ENCODE assay signal across 11 cellular contexts in the genomic region with DNA sequence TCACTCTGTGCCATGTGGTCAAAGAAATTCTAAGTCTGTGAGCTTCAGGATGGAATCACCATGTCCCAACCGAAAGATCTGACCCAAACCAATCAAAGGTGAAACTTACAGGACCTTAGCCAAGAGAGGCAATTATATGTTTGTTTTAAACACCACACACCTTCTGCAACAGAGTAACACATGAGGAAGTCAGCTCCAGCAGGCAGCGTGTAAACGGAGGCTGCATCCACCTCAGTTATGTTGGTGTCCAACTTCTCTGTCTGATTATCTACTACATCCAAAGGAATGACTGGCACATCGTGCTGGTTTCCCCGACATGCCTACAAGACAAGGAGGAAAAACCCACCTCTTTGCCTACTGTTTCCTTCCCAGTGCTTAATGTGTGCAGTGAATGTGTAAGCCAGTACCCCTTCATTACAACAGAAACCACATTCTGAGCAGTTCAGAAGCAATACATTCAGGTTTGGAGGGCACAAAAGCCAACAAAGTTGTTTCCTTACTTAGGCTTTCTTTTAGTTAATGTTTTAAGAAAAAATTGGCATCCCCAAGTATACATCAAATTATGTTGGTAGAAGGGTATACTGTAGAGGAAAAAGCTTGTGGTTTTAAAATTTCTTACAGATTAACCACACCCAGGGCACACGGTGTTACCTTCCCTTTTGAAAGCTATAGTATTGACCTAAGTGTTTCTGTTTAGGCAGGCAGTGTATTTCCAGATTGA. TPM values are rescaled to one million over a fixed set of nuclear protein-coding genes. Genes with fewer than 3 reads are reported as not detected.
A peak's percentile ranks its signal among the peaks of the same experiment; 100 is the strongest.
DNase-seq lines count a peak whose midpoint lies in the region; ATAC-seq and TF ChIP-seq lines count a peak whose summit lies in the region.
"Had no signal": no experiment of that assay in that cellular context is flagged by ENCODE, and none has a peak within 500 bp of the region (broad histone marks: within the 10 kb centered on the region; RNA-seq: fewer than 3 reads in every experiment).

No MANE protein-coding gene starts in this region.

- no peaks in the 10 kb centered on the region for H3K9me3 ChIP-seq in KOPT-K1 (ENCODE audit: insufficient read depth, low read length, poor library complexity, severe bottlenecking)
- H3K9me3 ChIP-seq in left lung = no peaks in the 10 kb centered on the region

- intact Hi-C loops in activated naive CD4-positive, alpha-beta T cell treated with anti-CD3 and anti-CD28 coated beads for 36 hours (cut with micrococcal nuclease) = no loop called here
- intact Hi-C loops in left lung (cut with DNase I) = no loop called here

- H3K27ac ChIP-seq in KOPT-K1 (ENCODE audit: low read depth, low read length, poor library complexity, severe bottlenecking) (peak overlapping the region; percentile 22), left lung (no peak overlapping the region)

- no peaks in the 10 kb centered on the region for H3K4me1 ChIP-seq in left lung

- H3K27me3 Mint-ChIP-seq in activated naive CD4-positive, alpha-beta T cell treated with anti-CD3 and anti-CD28 coated beads for 36 hours (ENCODE audit: low read depth) = no peaks in the 10 kb centered on the region
- no peaks in the 10 kb centered on the region for H3K27me3 Mint-ChIP-seq in stimulated activated naive CD8-positive, alpha-beta T cell treated with anti-CD3 and anti-CD28 coated beads, Interleukin-15, Interleukin-2, amounts not matched to agents 100 ng/mL and 50 ng/mL, for 24 hours

- peaks cover 32% of the 10 kb centered on the region for H3K4me1 Mint-ChIP-seq in activated naive CD4-positive, alpha-beta T cell treated with anti-CD3 and anti-CD28 coated beads for 36 hours (ENCODE audit: low read depth)
- H3K4me1 Mint-ChIP-seq in stimulated activated naive CD8-positive, alpha-beta T cell treated with anti-CD3 and anti-CD28 coated beads, Interleukin-15, Interleukin-2, amounts not matched to agents 100 ng/mL and 50 ng/mL, for 24 hours (ENCODE audit: low read depth) = peaks cover 24% of the 10 kb centered on the region

- H3K9me3 Mint-ChIP-seq in activated naive CD4-positive, alpha-beta T cell treated with anti-CD3 and anti-CD28 coated beads for 36 hours = no peaks in the 10 kb centered on the region
- no peaks in the 10 kb centered on the region for H3K9me3 Mint-ChIP-seq in stimulated activated naive CD8-positive, alpha-beta T cell treated with anti-CD3 and anti-CD28 coated beads, Interleukin-15, Interleukin-2, amounts not matched to agents 100 ng/mL and 50 ng/mL, for 24 hours

- H3K27me3 ChIP-seq in left lung = no peaks in the 10 kb centered on the region

- H3K36me3 ChIP-seq in KOPT-K1 (ENCODE audit: insufficient read depth, low read length) = peaks cover 93% of the 10 kb centered on the region
- peaks cover 0 to 83% of the 10 kb centered on the region in 2 donors for H3K36me3 ChIP-seq in left lung

- peak; percentile 14 for DNase-seq in activated naive CD4-positive, alpha-beta T cell treated with anti-CD3 and anti-CD28 coated beads for 36 hours
- no peak for DNase-seq in activated naive CD4-positive, alpha-beta T cell treated with anti-CD3 and anti-CD28 coated beads, Interleukin-2, amount 50 U/mL, for 16 hours
- DNase-seq in left lung (no peak), ACHN (no peak), DMS53 treated with DMSO at 0.1 percent for 48 hours (lab: John Stamatoyannopoulos, UW; ENCODE audit: unreplicated experiment) (no peak)
- DNase-seq: activated CD8-positive, alpha-beta memory T cell treated with anti-CD3 and anti-CD28 coated beads, Interleukin-2, amount 50 U/mL, for 4 hours; effector CD4-positive, alpha-beta T cell; posterior cingulate gyrus had no signal

- CTCF ChIA-PET in activated naive CD4-positive, alpha-beta T cell treated with anti-CD3 and anti-CD28 coated beads for 36 hours (lab: Charles Lee) = interaction anchor here (0.7 to 1.6 kb wide), 2 partner anchors 10 to 32 kb away, joined by 8 to 9 read pairs; no protein-coding TSS in a partner anchor

- peaks cover 43% of the 10 kb centered on the region for H3K36me3 Mint-ChIP-seq in activated naive CD4-positive, alpha-beta T cell treated with anti-CD3 and anti-CD28 coated beads for 36 hours (ENCODE audit: low read depth)
- peaks cover 60% of the 10 kb centered on the region for H3K36me3 Mint-ChIP-seq in stimulated activated naive CD8-positive, alpha-beta T cell treated with anti-CD3 and anti-CD28 coated beads, Interleukin-15, Interleukin-2, amounts not matched to agents 100 ng/mL and 50 ng/mL, for 24 hours (ENCODE audit: low read depth)

- no peak for TF ChIP-seq CTCF in left lung (IDR thresholded peaks at IDR 0.05)

- H3K4me3 Mint-ChIP-seq in activated naive CD4-positive, alpha-beta T cell treated with anti-CD3 and anti-CD28 coated beads for 36 hours = no peak overlapping the region
- H3K4me3 Mint-ChIP-seq in stimulated activated naive CD8-positive, alpha-beta T cell treated with anti-CD3 and anti-CD28 coated beads, Interleukin-15, Interleukin-2, amounts not matched to agents 100 ng/mL and 50 ng/mL, for 24 hours = peak overlapping the region; percentile 45

- H3K4me3 ChIP-seq in left lung = no peak overlapping the region

- ATAC-seq in HG02763 (IDR thresholded peaks at IDR 0.05; ENCODE audit: unreplicated experiment) (peak; percentile 88), left lung (no peak)

- in situ Hi-C loops in ACHN (cut with HindIII; ENCODE audit: low pct_ligation_motif_present, low pct_unique_long_range_greater_than_20kb, low sequenced_read_pairs) = no loop called here

- peak overlapping the region; percentile 54 for H3K27ac Mint-ChIP-seq in activated naive CD4-positive, alpha-beta T cell treated with anti-CD3 and anti-CD28 coated beads for 36 hours
- peak overlapping the region; percentile 78 for H3K27ac Mint-ChIP-seq in stimulated activated naive CD8-positive, alpha-beta T cell treated with anti-CD3 and anti-CD28 coated beads, Interleukin-15, Interleukin-2, amounts not matched to agents 100 ng/mL and 50 ng/mL, for 24 hours

RNA-seq across cellular contexts. Expression of a gene that starts 12.4 kb away (rescaled TPM):
- total RNA-seq in activated naive CD4-positive, alpha-beta T cell treated with anti-CD3 and anti-CD28 coated beads for 36 hours = 10 to 100 TPM; 11.5 to 12.1 TPM
- total RNA-seq in left lung = 10 to 100 TPM; 15.9 to 28.6 TPM

RNA-seq across cellular contexts. Expression of a gene that starts 39.0 kb away (rescaled TPM):
- 10 to 100 TPM; 22.8 to 24.3 TPM for total RNA-seq in activated naive CD4-positive, alpha-beta T cell treated with anti-CD3 and anti-CD28 coated beads for 36 hours
- total RNA-seq in left lung = 10 to 100 TPM; 28.2 to 58.4 TPM
